8 cellular contexts compared by ENCODE assay signal in the genomic region with DNA sequence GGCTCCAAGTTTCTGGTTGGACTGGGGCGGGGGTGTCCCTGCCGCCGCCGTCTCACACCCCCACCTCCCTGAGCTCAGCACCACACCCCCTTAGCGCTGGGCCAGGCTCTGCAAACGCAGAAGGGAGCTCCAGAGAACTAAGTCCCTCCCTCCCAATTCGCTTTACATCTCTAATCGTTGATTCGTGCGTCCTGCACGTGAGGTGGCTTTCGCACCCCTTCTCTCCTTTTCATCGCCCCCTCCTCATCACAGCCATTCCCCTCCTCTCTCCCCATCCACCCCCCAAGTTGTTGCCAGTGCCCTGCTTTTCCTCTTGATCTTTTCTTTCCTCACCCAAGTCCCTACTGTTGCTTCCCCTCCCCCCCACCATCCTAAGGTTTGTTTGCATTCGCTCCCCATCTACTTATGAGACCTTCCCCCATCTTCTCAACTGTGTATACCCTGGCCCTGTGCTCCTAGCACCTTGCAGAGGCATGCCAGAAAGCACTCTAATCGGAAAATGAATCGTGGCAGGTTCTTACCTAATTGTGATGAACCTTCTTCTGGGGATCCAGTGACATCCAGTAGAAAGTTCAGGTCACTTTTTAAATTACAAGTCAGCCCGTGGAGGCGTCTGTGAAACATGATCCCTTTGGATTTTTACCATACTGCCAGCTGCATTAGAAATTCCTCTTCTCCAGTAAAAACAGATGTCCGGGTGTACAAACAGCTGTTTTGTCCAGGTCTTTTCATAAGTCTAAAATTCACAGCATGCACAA. TPM values are rescaled to one million over a fixed set of nuclear protein-coding genes. Genes with fewer than 3 reads are reported as not detected.
DNase-seq lines count a peak whose midpoint lies in the region; ATAC-seq and TF ChIP-seq lines count a peak whose summit lies in the region.

No MANE protein-coding gene starts in this region.

- peaks cover 44% of the 10 kb centered on the region for H3K79me2 ChIP-seq in mammary epithelial cell (ENCODE audit: insufficient read depth, low read length)

- H3K36me3 ChIP-seq in BLaER1 treated with 17β-estradiol and CSF1 and Interleukin-3, amounts not matched to agents 10 nM and 100 nM = peaks cover 0 to 20% (median 0%) of the 10 kb centered on the region in 11 experiments; a peak in 4 of 22 replicates
- H3K36me3 ChIP-seq in mammary epithelial cell (ENCODE audit: insufficient read depth, low read length) (no peaks in the 10 kb centered on the region), right lobe of liver (no peaks in the 10 kb centered on the region), thyroid gland (no peaks in the 10 kb centered on the region)

- H3K27ac ChIP-seq in BLaER1 treated with 17β-estradiol and CSF1 and Interleukin-3, amounts not matched to agents 10 nM and 100 nM = peak overlapping the region in 10 of 11 experiments; percentile 42 to 100 (median 98); a peak in 17 of 22 replicates
- peak overlapping the region; percentile 30 for H3K27ac ChIP-seq in mammary epithelial cell (ENCODE audit: insufficient read depth, low read depth, low read length)
- peak overlapping the region in 2 of 3 donors; percentile 51 to 55 for H3K27ac ChIP-seq in right lobe of liver
- peak overlapping the region; percentile 73 to 99 (median 98) for H3K27ac ChIP-seq in thyroid gland

- H3K27me3 Mint-ChIP-seq in HFFc6 (ENCODE audit: insufficient read depth) = peaks cover 2% of the 10 kb centered on the region

- TSS peak; percentile 72 for BruUV-seq in mammary epithelial cell (replicated peaks; lab: Mats Ljungman, UMichigan)

- no peaks in the 10 kb centered on the region for H3K27me3 ChIP-seq in BLaER1 treated with 17β-estradiol and CSF1 and Interleukin-3, amounts not matched to agents 10 nM and 100 nM
- no peaks in the 10 kb centered on the region for H3K27me3 ChIP-seq in mammary epithelial cell (ENCODE audit: insufficient read depth, low read length)
- no peaks in the 10 kb centered on the region for H3K27me3 ChIP-seq in right lobe of liver
- no peaks in the 10 kb centered on the region for H3K27me3 ChIP-seq in thyroid gland

- peak overlapping the region; percentile 73 for H3K27ac Mint-ChIP-seq in HFFc6

- intact Hi-C loops in mammary epithelial cell (cut with micrococcal nuclease) (loop anchor here (1.0 to 5.0 kb wide), 5 partner anchors 19 to 373 kb away; partner anchors contain the start of gene SRSF7), right lobe of liver (cut with DNase I) (no loop called here), thyroid gland (cut with DNase I) (loop anchor here (10.0 kb wide), 1 partner anchor 87 kb away; no protein-coding TSS in a partner anchor)

- H4K20me1 ChIP-seq in BLaER1 treated with 17β-estradiol and CSF1 and Interleukin-3, amounts not matched to agents 10 nM and 100 nM = peaks cover 15 to 42% (median 38%) of the 10 kb centered on the region in 11 experiments; a peak in 20 of 22 replicates
- H4K20me1 ChIP-seq in mammary epithelial cell (ENCODE audit: insufficient read depth, low read length) = no peaks in the 10 kb centered on the region

- TF ChIP-seq POLR2A in right lobe of liver (IDR thresholded peaks at IDR 0.05) = no peak
- TF ChIP-seq POLR2A in thyroid gland (IDR thresholded peaks at IDR 0.05) = no peak

- WGBS in mammary epithelial cell (ENCODE audit: low coverage, missing lambda C conversion rate) = 11% methylated on average over 10 of the region's 19 CpGs
- 2% methylated on average over 13 of the region's 19 CpGs for WGBS in right lobe of liver (ENCODE audit: insufficient coverage, low coverage, low lambda C conversion rate, missing lambda C conversion rate)
- 3% methylated on average over 19 of the region's 19 CpGs for WGBS in thyroid gland, 2 donors

- H3K4me3 ChIP-seq in BLaER1 treated with 17β-estradiol and CSF1 and Interleukin-3, amounts not matched to agents 10 nM and 100 nM = peak overlapping the region; percentile 80 to 99 (median 96)
- peak overlapping the region; percentile 28 to 56 (median 51) for H3K4me3 ChIP-seq in mammary epithelial cell (replicated peaks in 1 of 3; ENCODE audit: insufficient read depth in 1 of 3, low read depth in 2 of 3, low read length in 3 of 3)
- peak overlapping the region; percentile 90 to 95 (median 94) for H3K4me3 ChIP-seq in right lobe of liver
- H3K4me3 ChIP-seq in thyroid gland (replicated peaks in 1 of 3) = peak overlapping the region in 2 of 3 donors; percentile 39 to 91

- no peaks in the 10 kb centered on the region for H3K9me3 Mint-ChIP-seq in HFFc6

- peaks cover 46 to 63% (median 52%) of the 10 kb centered on the region in 10 experiments for H3K4me1 ChIP-seq in BLaER1 treated with 17β-estradiol and CSF1 and Interleukin-3, amounts not matched to agents 10 nM and 100 nM
- H3K4me1 ChIP-seq in mammary epithelial cell (ENCODE audit: insufficient read depth, low read length) (peaks cover 13% of the 10 kb centered on the region), right lobe of liver (peaks cover 0 to 24% (median 11%) of the 10 kb centered on the region in 4 donors), thyroid gland (peaks cover 14 to 27% of the 10 kb centered on the region in 2 donors)

- TF ChIP-seq CTCF in HFFc6 (IDR thresholded peaks at IDR 0.05) = no peak
- TF ChIP-seq CTCF in mammary epithelial cell (conservative IDR thresholded peaks at IDR 0.05 in 1 of 2, IDR thresholded peaks at IDR 0.05 in 1 of 2; ENCODE audit: extremely low read depth in 1 of 2, insufficient read depth in 1 of 2, low read depth in 1 of 2, low read length in 2 of 2) = no peak
- no peak for TF ChIP-seq CTCF in right lobe of liver (IDR thresholded peaks at IDR 0.05)
- TF ChIP-seq CTCF in thyroid gland (IDR thresholded peaks at IDR 0.05) = no peak

- CTCF ChIA-PET in mammary epithelial cell (lab: Charles Lee; ENCODE audit: low non-redundant PET) = interaction anchor here (0.6 to 0.8 kb wide), 3 partner anchors 9 to 88 kb away, joined by 4 to 20 read pairs (median 9); no protein-coding TSS in a partner anchor

- H3K9ac ChIP-seq in BLaER1 treated with 17β-estradiol and CSF1 and Interleukin-3, amounts not matched to agents 10 nM and 100 nM = peak overlapping the region; percentile 58 to 100 (median 99); a peak in 21 of 22 replicates
- peak overlapping the region; percentile 68 for H3K9ac ChIP-seq in mammary epithelial cell (ENCODE audit: insufficient read depth, low read length)

- H3K4me1 Mint-ChIP-seq in HFFc6 (ENCODE audit: low read depth) = peaks cover 35% of the 10 kb centered on the region

- DNase-seq in HFFc6 (peak; percentile 61), NCI-H82 treated with DMSO at 0.1 percent for 48 hours (lab: John Stamatoyannopoulos, UW; ENCODE audit: unreplicated experiment) (peak; percentile 97), mammary epithelial cell (no peak), right lobe of liver (no peak), thyroid gland (peak in 1 of 2 donors; percentile 22)

- dilution Hi-C loops in mammary epithelial cell (cut with HindIII; ENCODE audit: low sequenced_read_pairs) = loop anchor here (5.0 kb wide), 1 partner anchor 70 kb away; no protein-coding TSS in a partner anchor

- H3K36me3 Mint-ChIP-seq in HFFc6 (ENCODE audit: low read depth) = no peaks in the 10 kb centered on the region

- peak overlapping the region; percentile 77 to 86 (median 82) for H3K4me2 ChIP-seq in BLaER1 treated with 17β-estradiol and CSF1 and Interleukin-3, amounts not matched to agents 10 nM and 100 nM
- H3K4me2 ChIP-seq in mammary epithelial cell (ENCODE audit: insufficient read depth, low read depth, low read length) = peak overlapping the region; percentile 82

- no peaks in the 10 kb centered on the region for H3K9me3 ChIP-seq in BLaER1 treated with 17β-estradiol and CSF1 and Interleukin-3, amounts not matched to agents 10 nM and 100 nM (replicated peaks in 1 of 11)
- no peaks in the 10 kb centered on the region for H3K9me3 ChIP-seq in mammary epithelial cell (replicated peaks; ENCODE audit: insufficient read depth, low read length)
- no peaks in the 10 kb centered on the region for H3K9me3 ChIP-seq in right lobe of liver
- no peaks in the 10 kb centered on the region for H3K9me3 ChIP-seq in thyroid gland

- in situ Hi-C loops in mammary epithelial cell (cut with MboI; ENCODE audit: low sequenced_read_pairs in 2 of 2) = loop anchor here in 1 of 2 donors (5.0 kb wide), 1 partner anchor 85 kb away; no protein-coding TSS in a partner anchor

- peak overlapping the region; percentile 83 for H2AFZ ChIP-seq in mammary epithelial cell (ENCODE audit: low read depth, low read length)

- H3K4me3 Mint-ChIP-seq in HFFc6 = peak overlapping the region; percentile 91

- ATAC-seq in right lobe of liver (no peak), GM21360 (IDR thresholded peaks at IDR 0.05; ENCODE audit: unreplicated experiment) (no peak), HG03039 (IDR thresholded peaks at IDR 0.05; ENCODE audit: unreplicated experiment) (no peak)

RNA-seq across cellular contexts. Expression of gene ATL2, which starts 0.6 kb away (rescaled TPM):
- total RNA-seq in HFFc6 (2021; fragmentation: NEBNext Ultra II Directional; extraction: Animal tissue kit (Norgen Biotek cat#: 25700)) = 10 to 100 TPM; 21.4 to 28.7 (median 24.4) TPM
- 10 to 100 TPM; 72.9 to 89.9 TPM for total RNA-seq in mammary epithelial cell
- 42.8 TPM for polyA plus RNA-seq in mammary epithelial cell
- 23.7 TPM for polyA minus RNA-seq in mammary epithelial cell
- 10 to 100 TPM; 39.1 to 57.5 (median 46.3) TPM for total RNA-seq in right lobe of liver
- total RNA-seq in thyroid gland = 100 to 1,000 TPM; 126 to 267 (median 146) TPM

Comparison
In these comparisons a context has a peak if more than half of its experiments do, and no peak if none do; other contexts are left out.
1. H3K27ac ChIP-seq: peak in every context shown above with its lines; median percentile 98 in BLaER1 treated with 17β-estradiol and CSF1 and Interleukin-3, amounts not matched to agents 10 nM and 100 nM; 98 in thyroid gland; 53 in right lobe of liver; 30 in mammary epithelial cell.
2. DNase-seq: peak in HFFc6 (single experiment) and NCI-H82 treated with DMSO at 0.1 percent for 48 hours (single experiment); none in mammary epithelial cell (single experiment) and right lobe of liver (0 of 3).
3. intact Hi-C loops: an anchor here in mammary epithelial cell (1.0 to 5.0 kb wide) and thyroid gland (10.0 kb wide); none called in right lobe of liver.
4. Peak in every context shown above with its lines, with median percentiles within 50 percentile points of each other: H3K4me3 ChIP-seq.